8 cellular contexts compared by ENCODE assay signal in the genomic region with DNA sequence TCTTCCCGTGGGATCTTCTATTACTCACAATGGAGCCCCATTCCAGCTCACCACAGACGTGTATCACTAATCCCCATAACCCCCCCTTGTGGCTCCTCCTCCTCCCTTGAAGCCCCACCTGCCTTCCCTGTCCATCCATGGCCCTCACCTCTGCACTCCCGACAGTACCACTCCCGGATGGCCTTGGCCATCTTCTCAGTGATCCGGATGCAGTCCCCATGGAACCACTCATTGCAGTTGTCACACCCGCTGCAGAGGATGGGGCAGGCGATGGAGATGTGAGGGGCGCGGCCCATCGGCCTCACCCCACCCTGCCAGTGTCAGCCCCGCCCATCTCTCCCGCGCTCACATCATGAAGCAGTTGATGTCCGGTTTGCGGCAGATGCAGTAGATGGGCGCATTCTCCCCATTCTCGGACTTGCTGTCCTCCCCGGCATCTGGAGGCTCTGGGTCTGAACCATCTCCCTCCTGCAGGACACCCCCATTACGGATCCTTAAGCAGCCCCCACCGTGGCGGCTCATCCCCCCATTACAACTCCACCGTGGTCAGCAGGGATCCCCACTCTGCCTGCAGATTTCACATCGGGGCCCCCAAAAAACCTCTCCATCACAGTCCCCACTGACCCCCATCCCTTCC. TPM values are rescaled to one million over a fixed set of nuclear protein-coding genes. Genes with fewer than 3 reads are reported as not detected.
DNase-seq lines count a peak whose midpoint lies in the region; ATAC-seq and TF ChIP-seq lines count a peak whose summit lies in the region.

No MANE protein-coding gene starts in this region.

- ATAC-seq in GM18505 (IDR thresholded peaks at IDR 0.05; ENCODE audit: unreplicated experiment) (no peak), HG02840 (IDR thresholded peaks at IDR 0.05; ENCODE audit: low FRiP score, unreplicated experiment) (no peak)
- no peak for ATAC-seq in naive thymus-derived CD8-positive, alpha-beta T cell

- peak overlapping the region; percentile 84 for H3K9ac ChIP-seq in SK-N-MC (ENCODE audit: insufficient read length)

- peak overlapping the region; percentile 85 to 100 (median 99) for H3K4me3 Mint-ChIP-seq in naive thymus-derived CD8-positive, alpha-beta T cell

- no peaks in the 10 kb centered on the region for H3K27me3 ChIP-seq in effector memory CD4-positive, alpha-beta T cell (replicated peaks; ENCODE audit: control insufficient read depth, insufficient read depth, low read length, poor library complexity, severe bottlenecking)

- peaks cover 17% of the 10 kb centered on the region for H3K4me1 ChIP-seq in effector memory CD4-positive, alpha-beta T cell (ENCODE audit: control insufficient read depth, insufficient read depth, low read length, poor library complexity, severe bottlenecking)

- POLR2A ChIA-PET in naive thymus-derived CD8-positive, alpha-beta T cell (lab: Charles Lee) = no interaction called here

- in situ Hi-C loops in GM13977 (cut with MboI; ENCODE audit: low pct_unique_long_range_greater_than_20kb, low sequenced_read_pairs, unreplicated experiment) = loop anchor here (10.0 kb wide), 1 partner anchor 68 kb away; no protein-coding TSS in a partner anchor

- DNase-seq in A172 (ENCODE audit: low spot score) (peak; percentile 60), SK-N-MC (ENCODE audit: low read depth, low spot score) (no peak), NCI-H2107 (lab: John Stamatoyannopoulos, UW) (no peak), GM13977 (ENCODE audit: low spot score) (no peak)
- DNase-seq in effector memory CD4-positive, alpha-beta T cell = no peak
- DNase-seq in naive thymus-derived CD8-positive, alpha-beta T cell = peak in 3 of 10 donors; percentile 19 to 63 (median 20)

- peak overlapping the region; percentile 86 for H3K4me3 ChIP-seq in SK-N-MC
- H3K4me3 ChIP-seq in effector memory CD4-positive, alpha-beta T cell (ENCODE audit: insufficient read depth, low read depth, low read length, poor library complexity, severe bottlenecking) = peak overlapping the region; percentile 80

- H3K9me3 Mint-ChIP-seq in naive thymus-derived CD8-positive, alpha-beta T cell = no peaks in the 10 kb centered on the region

- no peak overlapping the region for H3K27ac ChIP-seq in SK-N-MC
- H3K27ac ChIP-seq in effector memory CD4-positive, alpha-beta T cell (ENCODE audit: insufficient read depth, low read length, poor library complexity, severe bottlenecking) = peak overlapping the region; percentile 88

- peak overlapping the region; percentile 70 to 100 (median 99) for H3K27ac Mint-ChIP-seq in naive thymus-derived CD8-positive, alpha-beta T cell

- TF ChIP-seq CTCF in GM13977 (IDR thresholded peaks at IDR 0.05; ENCODE audit: extremely low read depth, insufficient read depth, missing control alignments) = no peak

- peak; percentile 45 for TF ChIP-seq POLR2A in GM18505 (IDR thresholded peaks at IDR 0.05; ENCODE audit: borderline replicate concordance, extremely low read depth, insufficient read depth, insufficient read length)

- peaks cover 20 to 44% (median 33%) of the 10 kb centered on the region in 4 donors for H3K4me1 Mint-ChIP-seq in naive thymus-derived CD8-positive, alpha-beta T cell

- H3K9me3 ChIP-seq in SK-N-MC (ENCODE audit: low read depth, low read length) = no peaks in the 10 kb centered on the region
- H3K9me3 ChIP-seq in effector memory CD4-positive, alpha-beta T cell (ENCODE audit: control insufficient read depth, low read length) = no peaks in the 10 kb centered on the region

- H3K36me3 Mint-ChIP-seq in naive thymus-derived CD8-positive, alpha-beta T cell = peaks cover 0 to 34% (median 20%) of the 10 kb centered on the region in 3 donors

- H3K27me3 Mint-ChIP-seq in naive thymus-derived CD8-positive, alpha-beta T cell = no peaks in the 10 kb centered on the region

- peaks cover 15% of the 10 kb centered on the region; the same call in 1 of the 2 replicates for H3K36me3 ChIP-seq in SK-N-MC (ENCODE audit: insufficient read depth, low read length)
- H3K36me3 ChIP-seq in effector memory CD4-positive, alpha-beta T cell (ENCODE audit: control insufficient read depth, insufficient read depth, low read length) = peaks cover 20% of the 10 kb centered on the region

RNA-seq across cellular contexts. Expression of a gene that starts 1.0 kb away (rescaled TPM):
- total RNA-seq in A172 (2014; rRNA removed; shearing (Covaris generic)) = 11.4 and 19.4 TPM in 2 replicates
- total RNA-seq in naive thymus-derived CD8-positive, alpha-beta T cell = 100 to 1,000 TPM; 159 to 171 TPM
- 10 to 100 TPM; 52.2 to 84.7 (median 59.8) TPM for polyA plus RNA-seq in naive thymus-derived CD8-positive, alpha-beta T cell

RNA-seq across cellular contexts. Expression of a gene that starts 5.2 kb away (rescaled TPM):
- total RNA-seq in A172 (2014; rRNA removed; shearing (Covaris generic)) = 18.1 and 19.9 TPM in 2 replicates
- 100 to 1,000 TPM; 121 to 123 TPM for total RNA-seq in naive thymus-derived CD8-positive, alpha-beta T cell
- polyA plus RNA-seq in naive thymus-derived CD8-positive, alpha-beta T cell = 10 to 100 TPM; 22.5 to 39.9 (median 25.2) TPM

RNA-seq across cellular contexts. Expression of a gene that starts 20.2 kb away (rescaled TPM):
- total RNA-seq in A172 (2014; rRNA removed; shearing (Covaris generic)) = 0.24 and 0.86 TPM in 2 replicates
- total RNA-seq in naive thymus-derived CD8-positive, alpha-beta T cell = 1 to 10 TPM; 1.2 TPM
- under 1 TPM in 2 of 3 donors, not detected in 1; 0.31 to 0.57 TPM for polyA plus RNA-seq in naive thymus-derived CD8-positive, alpha-beta T cell
